ENCODE assay signal across 8 cellular contexts in the genomic region with DNA sequence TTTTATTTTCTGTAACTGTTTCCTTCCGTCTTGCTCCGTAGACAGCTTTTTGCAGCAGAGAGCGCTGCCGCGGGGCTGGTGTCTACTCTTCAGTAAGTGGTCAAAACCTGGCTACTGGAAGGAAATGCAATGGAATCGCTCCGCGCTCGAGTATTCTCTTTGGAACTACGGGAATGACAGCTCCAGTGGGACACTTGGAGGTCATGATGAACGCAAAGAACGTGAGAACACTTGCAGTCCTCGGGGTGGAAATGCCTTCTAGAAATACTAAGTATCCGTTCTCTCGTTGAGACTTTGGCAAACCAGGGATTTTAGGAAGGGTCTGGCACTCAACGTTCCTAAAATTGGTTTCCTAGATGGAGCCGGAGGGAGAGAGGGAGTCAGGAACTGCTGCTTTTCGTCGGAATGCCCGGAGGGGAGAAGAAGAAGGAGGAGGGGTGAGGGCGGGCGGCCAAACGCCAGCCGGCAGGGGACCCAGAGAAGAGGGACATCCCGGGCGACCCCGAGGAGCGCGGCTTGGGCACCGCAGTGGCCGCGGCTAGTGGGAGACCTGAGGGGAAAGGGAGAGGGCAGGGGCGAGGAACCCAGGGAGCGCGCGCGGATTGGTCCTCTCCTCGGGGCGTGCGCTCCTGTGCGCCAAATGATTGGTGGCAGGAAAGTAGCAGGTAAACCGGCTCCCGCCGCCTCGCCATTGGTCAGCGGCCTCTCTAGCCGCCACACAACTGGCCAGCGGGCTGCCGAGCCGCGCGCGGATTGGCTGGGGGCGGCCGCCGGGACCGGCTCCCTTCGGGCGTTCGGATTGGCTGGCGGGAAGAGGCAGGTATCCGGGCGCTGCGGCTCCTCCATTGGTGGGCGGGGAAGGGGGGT. TPM values are rescaled to one million over a fixed set of nuclear protein-coding genes. Genes with fewer than 3 reads are reported as not detected.
DNase-seq lines count a peak whose midpoint lies in the region; ATAC-seq, FAIRE-seq and TF ChIP-seq lines count a peak whose summit lies in the region.

No MANE protein-coding gene starts in this region.

- no peaks in the 10 kb centered on the region for H3K36me3 Mint-ChIP-seq in chondrocyte (ENCODE audit: low read depth)

- POLR2A ChIA-PET in AG04449 (lab: Yijun Ruan, JAX), result interaction anchor here (1.1 kb wide), 1 partner anchor 61 kb away, joined by 3 read pairs; no protein-coding TSS in a partner anchor

- TF ChIP-seq CTCF in AG04449 (IDR thresholded peaks at IDR 0.05; ENCODE audit: insufficient read depth, low read length, missing control alignments) (no peak), chondrocyte (IDR thresholded peaks at IDR 0.05) (peak; percentile 2), kidney (IDR thresholded peaks at IDR 0.05; ENCODE audit: borderline replicate concordance, extremely low read depth, insufficient read depth) (no peak)

- H3K4me1 Mint-ChIP-seq in chondrocyte (ENCODE audit: low read depth), result peaks cover 38% of the 10 kb centered on the region

- H3K9me3 Mint-ChIP-seq in chondrocyte (ENCODE audit: low read depth), result no peaks in the 10 kb centered on the region

- intact Hi-C loops in kidney (cut with DNase I), result no loop called here

- peak overlapping the region; percentile 78 to 88 for H3K27ac ChIP-seq in kidney (ENCODE audit: low read depth in 2 of 2, low read length in 2 of 2)

- H3K4me3 ChIP-seq in AG04449 (ENCODE audit: low read depth, low read length), result peak overlapping the region; percentile 81
- H3K4me3 ChIP-seq in kidney (ENCODE audit: low read length in 2 of 2), result peak overlapping the region; percentile 93 to 94

- no peaks in the 10 kb centered on the region for H3K9me3 ChIP-seq in kidney (ENCODE audit: control insufficient read depth in 1 of 2, low read length in 2 of 2)

- H3K4me1 ChIP-seq in kidney (ENCODE audit: control insufficient read depth in 1 of 2, insufficient read depth in 1 of 2, low read depth in 1 of 2, low read length in 2 of 2), result no peaks in the 10 kb centered on the region

- CTCF ChIA-PET in AG04449 (lab: Yijun Ruan, JAX), result interaction anchor here (0.7 to 1.7 kb wide), 5 partner anchors 17 to 67 kb away, joined by 3 to 5 read pairs (median 3); no protein-coding TSS in a partner anchor

- H3K36me3 ChIP-seq in kidney (ENCODE audit: control insufficient read depth in 1 of 2, insufficient read depth in 2 of 2, low read length in 2 of 2), result no peaks in the 10 kb centered on the region

- FAIRE-seq in kidney (lab: Jason Lieb, UNC), result peak; percentile 47

- peaks cover 16% of the 10 kb centered on the region for H3K27me3 Mint-ChIP-seq in chondrocyte (ENCODE audit: low read depth)

- DNase-seq in AG04449 (ENCODE audit: low read depth, low spot score) (peak; percentile 81), NCI-H345 (lab: John Stamatoyannopoulos, UW) (peak; percentile 98), chondrocyte (ENCODE audit: low spot score) (peak; percentile 99), kidney (peak; percentile 100)
- DNase-seq in activated CD4-positive, alpha-beta T cell treated with anti-CD3 and anti-CD28 coated beads for 1 hour, result peak; percentile 96
- peak; percentile 95 to 97 for DNase-seq in stimulated activated CD4-positive, alpha-beta T cell treated with anti-CD3 and anti-CD28 coated beads, Interleukin-15, amount 100 ng/mL, for 1 hour (ENCODE audit: low read depth in 1 of 2, low spot score in 1 of 2)

- ATAC-seq in GM18909 (IDR thresholded peaks at IDR 0.05; ENCODE audit: poor library complexity, unreplicated experiment) (peak; percentile 92), HG03159 (IDR thresholded peaks at IDR 0.05; ENCODE audit: unreplicated experiment) (peak; percentile 90)

- peak overlapping the region; percentile 94 for H3K27ac Mint-ChIP-seq in chondrocyte (ENCODE audit: unreplicated experiment)

- peak overlapping the region; percentile 93 for H3K4me3 Mint-ChIP-seq in chondrocyte (ENCODE audit: unreplicated experiment)

- peak overlapping the region; percentile 66 to 83 for H3K9ac ChIP-seq in kidney (ENCODE audit: low read length in 2 of 2)

RNA-seq across cellular contexts. Expression of a gene that starts 0.5 kb away (rescaled TPM):
- total RNA-seq in chondrocyte, result 13.0 to 26.3 TPM (median 14.8 TPM) in 3 replicates
- 20.6 TPM for total RNA-seq in kidney
- 9.2 TPM for polyA plus RNA-seq in kidney (ENCODE audit: insufficient read depth, low read depth, low replicate concordance)

Comparison
In these comparisons a context has a peak if more than half of its experiments do, and no peak if none do; other contexts are left out.
1. Peak in every context shown above with its lines: DNase-seq, ATAC-seq, H3K4me3 ChIP-seq and H3K27ac ChIP-seq.